Comparison of ENCODE assay signal across 24 cellular contexts in the genomic region with DNA sequence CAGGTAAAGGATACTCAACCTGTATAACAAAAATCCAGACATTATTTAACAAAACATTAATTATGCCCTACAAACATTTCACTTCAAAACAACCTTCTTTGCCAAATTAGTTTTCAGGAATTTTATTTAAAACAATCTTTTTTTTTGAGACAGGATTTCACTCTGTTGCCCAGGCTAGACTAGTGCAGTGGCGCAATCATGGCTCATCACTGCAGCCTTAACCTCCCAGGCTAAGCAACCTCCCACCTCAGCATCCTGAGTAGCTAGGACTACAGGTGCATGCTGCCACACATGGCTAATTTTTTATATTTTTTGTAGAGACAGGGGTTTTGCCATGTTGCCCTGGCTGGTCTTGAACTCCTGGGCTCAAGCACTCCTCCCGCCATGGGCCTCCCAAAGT.
"Had no signal": no experiment of that assay in that cellular context is flagged by ENCODE, and none has a peak within 500 bp of the region (broad histone marks: within the 10 kb centered on the region; RNA-seq: fewer than 3 reads in every experiment).

No MANE protein-coding gene starts in this region.

- H3K9ac ChIP-seq: neural progenitor cell had no signal

- H3K9me3 ChIP-seq: ascending aorta, colonic mucosa, esophagus muscularis mucosa, gastroesophageal sphincter, sigmoid colon, thoracic aorta, upper lobe of left lung had no signal

- H2AFZ ChIP-seq: neural progenitor cell had no signal

- H3K4me3 ChIP-seq: ascending aorta, colonic mucosa, esophagus muscularis mucosa, gastroesophageal sphincter, neural progenitor cell, sigmoid colon, smooth muscle cell, thoracic aorta, upper lobe of left lung had no signal

- DNase-seq: activated gamma-delta T cell treated with Interleukin-2 at 50 U/mL for 16 hours; activated T-cell treated with anti-CD3 and anti-CD28 coated beads, Interleukin-2, amount 50 U/mL, for 1 hour; colonic mucosa; dorsolateral prefrontal cortex; effector memory CD8-positive, alpha-beta T cell; head of caudate nucleus; hypothalamus; left ventricle myocardium superior; mammary epithelial cell; naive thymus-derived CD8-positive, alpha-beta T cell; retina; sigmoid colon; stimulated activated CD4-positive, alpha-beta T cell treated with anti-CD3 and anti-CD28 coated beads, Interleukin-15, amount 100 ng/mL, for 24 hours; stimulated activated CD4-positive, alpha-beta T cell treated with anti-CD3 and anti-CD28 coated beads, Interleukin-2, amount 100 ng/mL, for 48 hours; stimulated activated naive CD4-positive, alpha-beta T cell treated with Interleukin-2 at 50 U/mL for 16 hours; upper lobe of left lung had no signal

- H3K27me3 ChIP-seq: ascending aorta, colonic mucosa, dorsolateral prefrontal cortex, esophagus muscularis mucosa, gastroesophageal sphincter, sigmoid colon, upper lobe of left lung had no signal

- H3K4me1 ChIP-seq: colonic mucosa had no signal

- H3K27ac ChIP-seq: ascending aorta, colonic mucosa, esophagus muscularis mucosa, gastroesophageal sphincter, neural progenitor cell, sigmoid colon, thoracic aorta, upper lobe of left lung had no signal

- H3K36me3 ChIP-seq: ascending aorta, colonic mucosa, esophagus muscularis mucosa, gastroesophageal sphincter, neural progenitor cell, sigmoid colon, thoracic aorta, upper lobe of left lung had no signal

- ATAC-seq: activated naive CD4-positive, alpha-beta T cell treated with anti-CD3 and anti-CD28 coated beads, Interleukin-2, amount 50 U/mL, for 72 hours; effector memory CD8-positive, alpha-beta T cell; gastroesophageal sphincter; left ventricle myocardium superior; naive thymus-derived CD8-positive, alpha-beta T cell; WTC11 had no signal

- H3K4me2 ChIP-seq: smooth muscle cell had no signal
